ENCODE assay signal across 8 cellular contexts in genomic region chr15:76335851-76336253, GRCh38. TPM values are rescaled to one million over a fixed set of nuclear protein-coding genes. Genes with fewer than 3 reads are reported as not detected.
A peak's percentile ranks its signal among the peaks of the same experiment; 100 is the strongest.
DNase-seq lines count a peak whose midpoint lies in the region; ATAC-seq, FAIRE-seq and TF ChIP-seq lines count a peak whose summit lies in the region.

No MANE protein-coding gene starts in this region.

- H3K27me3 Mint-ChIP-seq in natural killer cell treated with Interleukin-12 subunit alpha and Interleukin-12 subunit beta and Interleukin-15 and Interleukin-18, amount 100 ng/mL, for 72 hours: peaks cover 47 to 57% of the 10 kb centered on the region in 2 donors

- H3K9me3 ChIP-seq in right atrium auricular region: no peaks in the 10 kb centered on the region

- peak overlapping the region in 1 of 2 donors; percentile 34 for H3K27ac Mint-ChIP-seq in natural killer cell treated with Interleukin-12 subunit alpha and Interleukin-12 subunit beta and Interleukin-15 and Interleukin-18, amount 100 ng/mL, for 72 hours

- H3K4me1 Mint-ChIP-seq in natural killer cell treated with Interleukin-12 subunit alpha and Interleukin-12 subunit beta and Interleukin-15 and Interleukin-18, amount 100 ng/mL, for 72 hours (ENCODE audit: low read depth in 2 of 2): peaks cover 43 to 47% of the 10 kb centered on the region in 2 donors

- peaks cover 0 to 50% of the 10 kb centered on the region in 2 donors for H3K4me1 ChIP-seq in right atrium auricular region

- peaks cover 9% of the 10 kb centered on the region for H3K36me3 Mint-ChIP-seq in natural killer cell treated with Interleukin-12 subunit alpha and Interleukin-12 subunit beta and Interleukin-15 and Interleukin-18, amount 100 ng/mL, for 72 hours

- in situ Hi-C loops in KBM-7 (cut with MboI; ENCODE audit: low pct_unique_long_range_greater_than_20kb, low sequenced_read_pairs): no loop called here

- H3K27ac ChIP-seq in right atrium auricular region: no peak overlapping the region

- peak overlapping the region; percentile 93 for H3K4me3 Mint-ChIP-seq in natural killer cell treated with Interleukin-12 subunit alpha and Interleukin-12 subunit beta and Interleukin-15 and Interleukin-18, amount 100 ng/mL, for 72 hours

- no peak overlapping the region for H3K4me3 ChIP-seq in right atrium auricular region

- DNase-seq in GM03348 (ENCODE audit: low spot score): peak; percentile 24
- DNase-seq in KBM-7: peak; percentile 76
- DNase-seq in astrocyte of the hippocampus (ENCODE audit: low read depth, low spot score): peak; percentile 32
- DNase-seq in natural killer cell treated with Interleukin-12 subunit alpha and Interleukin-12 subunit beta and Interleukin-15 and Interleukin-18, amount 100 ng/mL, for 72 hours (ENCODE audit: low spot score): no peak
- no peak for DNase-seq in right atrium auricular region (ENCODE audit: low spot score)
- no peak for DNase-seq in 8988T
- no peak for DNase-seq in HTR-8/SVneo (ENCODE audit: insufficient read length, low spot score)

- FAIRE-seq in HTR-8/SVneo (lab: Jason Lieb, UNC): no peak

- no peak for ATAC-seq in natural killer cell treated with Interleukin-12 subunit alpha and Interleukin-12 subunit beta and Interleukin-15 and Interleukin-18, amount 100 ng/mL, for 72 hours
- ATAC-seq in GM18520 (IDR thresholded peaks at IDR 0.05; ENCODE audit: unreplicated experiment): no peak

- TF ChIP-seq CTCF in right atrium auricular region (IDR thresholded peaks at IDR 0.05): no peak

- H3K9me3 Mint-ChIP-seq in natural killer cell treated with Interleukin-12 subunit alpha and Interleukin-12 subunit beta and Interleukin-15 and Interleukin-18, amount 100 ng/mL, for 72 hours: no peaks in the 10 kb centered on the region

- no peaks in the 10 kb centered on the region for H3K36me3 ChIP-seq in right atrium auricular region

- H3K27me3 ChIP-seq in right atrium auricular region: peaks cover 57 to 64% of the 10 kb centered on the region in 2 donors

RNA-seq across cellular contexts. Expression of gene ISL2, which starts 0.7 kb away (rescaled TPM):
- 1 to 10 TPM in 1 of 2 donors, under 1 TPM in 1; 0.73 to 1.0 TPM for total RNA-seq in natural killer cell treated with Interleukin-12 subunit alpha and Interleukin-12 subunit beta and Interleukin-15 and Interleukin-18, amount 100 ng/mL, for 72 hours
- not detected for total RNA-seq in right atrium auricular region

RNA-seq across cellular contexts. Expression of gene ETFA, which starts 24.6 kb away (rescaled TPM):
- 100 to 1,000 TPM; 120 to 160 TPM for total RNA-seq in natural killer cell treated with Interleukin-12 subunit alpha and Interleukin-12 subunit beta and Interleukin-15 and Interleukin-18, amount 100 ng/mL, for 72 hours
- 100 to 1,000 TPM; 109 to 186 TPM for total RNA-seq in right atrium auricular region

Comparison
In these comparisons a context has a peak if more than half of its experiments do, and no peak if none do; other contexts are left out.
1. DNase-seq: peak in GM03348 (single experiment), KBM-7 (single experiment) and astrocyte of the hippocampus (single experiment); none in natural killer cell treated with Interleukin-12 subunit alpha and Interleukin-12 subunit beta and Interleukin-15 and Interleukin-18, amount 100 ng/mL, for 72 hours (single experiment), right atrium auricular region (single experiment), 8988T (single experiment) and HTR-8/SVneo (single experiment).